In the genomic region with DNA sequence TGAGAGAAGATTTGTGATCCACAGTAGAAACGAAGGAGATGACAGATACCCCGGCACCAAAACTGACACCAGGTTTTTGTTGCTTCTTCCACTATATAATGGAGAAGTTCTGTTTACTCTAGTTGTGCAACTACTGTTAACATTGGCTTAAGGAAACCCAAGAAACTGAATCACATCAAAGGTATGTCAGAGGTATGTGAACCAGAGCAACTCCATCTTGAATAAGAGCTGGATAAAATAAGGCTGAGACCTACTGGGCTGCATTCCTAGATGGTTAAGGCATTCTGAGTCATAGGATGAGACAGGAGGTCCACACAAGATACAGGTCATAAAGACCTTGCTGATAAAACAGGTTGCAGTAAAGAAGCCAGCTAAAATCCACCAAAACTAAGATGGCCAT, we compare ENCODE assay signal across 17 cellular contexts.
DNase-seq lines count a peak whose midpoint lies in the region; TF ChIP-seq lines count a peak whose summit lies in the region.
"Had no signal": no experiment of that assay in that cellular context is flagged by ENCODE, and none has a peak within 500 bp of the region (broad histone marks: within the 10 kb centered on the region; RNA-seq: fewer than 3 reads in every experiment).

No MANE protein-coding gene starts in this region.

- H4K20me1 ChIP-seq in OCI-LY7 (ENCODE audit: insufficient read depth, low read length), result no peaks in the 10 kb centered on the region

- in situ Hi-C loops in GM13976 (cut with MboI; ENCODE audit: low sequenced_read_pairs, unreplicated experiment), result no loop called here

- DNase-seq in AG08395 (ENCODE audit: low spot score) (peak; percentile 36), LHCN-M2 (ENCODE audit: low read depth) (peak; percentile 53), breast epithelium (ENCODE audit: low spot score in 2 of 2) (no peak), kidney epithelial cell (ENCODE audit: low read depth) (peak; percentile 48), OCI-LY7 (ENCODE audit: low spot score) (no peak), pons (ENCODE audit: low spot score) (no peak), GM13976 (ENCODE audit: low spot score) (no peak), GM20000 (ENCODE audit: low spot score) (no peak)
- DNase-seq: activated CD4-positive, alpha-beta T cell treated with anti-CD3 and anti-CD28 coated beads, Interleukin-2, amount 50 U/mL, for 1 hour; BE2C; body of pancreas; GDM1; NCI-H1436 treated with DMSO at 0.1 percent for 48 hours; NK-92 treated with Interleukin-12 subunit alpha and Interleukin-12 subunit beta, amount 100 ng/mL, for 24 hours; psoas muscle; stimulated activated CD4-positive, alpha-beta T cell treated with anti-CD3 and anti-CD28 coated beads, Interleukin-2, amount 100 ng/mL, for 24 hours; T-helper 1 cell had no signal

- no peaks in the 10 kb centered on the region for H3K79me2 ChIP-seq in OCI-LY7 (ENCODE audit: insufficient read depth, low read depth, low read length)

- POLR2A ChIA-PET in OCI-LY7 (lab: Charles Lee), result no interaction called here

- H2AFZ ChIP-seq in OCI-LY7 (ENCODE audit: low read length), result no peak overlapping the region

- intact Hi-C loops in breast epithelium (cut with DNase I; ENCODE audit: low total_unique reads) (no loop called here), OCI-LY7 (cut with micrococcal nuclease; ENCODE audit: unreplicated experiment) (no loop called here)

- H3K27me3 ChIP-seq in breast epithelium (no peaks in the 10 kb centered on the region), kidney epithelial cell (ENCODE audit: control insufficient read depth, insufficient read depth, low read length) (no peaks in the 10 kb centered on the region)
- H3K27me3 ChIP-seq: body of pancreas had no signal

- H3K4me3 ChIP-seq in breast epithelium (no peak overlapping the region), kidney epithelial cell (ENCODE audit: low read depth, low read length) (no peak overlapping the region), OCI-LY7 (ENCODE audit: low read depth, low read length, poor library complexity, severe bottlenecking) (no peak overlapping the region)
- H3K4me3 ChIP-seq: body of pancreas, psoas muscle had no signal

- TF ChIP-seq CTCF in breast epithelium (IDR thresholded peaks at IDR 0.05) (no peak), kidney epithelial cell (IDR thresholded peaks at IDR 0.05; ENCODE audit: insufficient read depth, low read length, poor library complexity, severe bottlenecking) (no peak), OCI-LY7 (conservative IDR thresholded peaks at IDR 0.05; ENCODE audit: low read length) (no peak), GM13976 (IDR thresholded peaks at IDR 0.05; ENCODE audit: borderline replicate concordance, control extremely low read depth, extremely low read depth, insufficient read depth, missing control alignments) (no peak), GM20000 (IDR thresholded peaks at IDR 0.05; ENCODE audit: extremely low read depth, missing control alignments) (no peak)

- no peaks in the 10 kb centered on the region for H3K36me3 ChIP-seq in breast epithelium
- no peaks in the 10 kb centered on the region for H3K36me3 ChIP-seq in kidney epithelial cell (ENCODE audit: control insufficient read depth, insufficient read depth, low read length)
- H3K36me3 ChIP-seq in OCI-LY7 (ENCODE audit: insufficient read depth, low read length), result no peaks in the 10 kb centered on the region
- H3K36me3 ChIP-seq: BE2C had no signal

- H3K4me2 ChIP-seq in OCI-LY7 (ENCODE audit: low read length), result no peak overlapping the region

- H3K27ac ChIP-seq in breast epithelium (peak overlapping the region; percentile 80 to 89), OCI-LY7 (ENCODE audit: low read depth, low read length, poor library complexity, severe bottlenecking) (no peak overlapping the region)
- H3K27ac ChIP-seq: body of pancreas, psoas muscle had no signal

- H3K4me1 ChIP-seq in breast epithelium (peaks cover 0 to 7% of the 10 kb centered on the region in 2 donors), OCI-LY7 (ENCODE audit: insufficient read depth, low read length, poor library complexity, severe bottlenecking) (no peaks in the 10 kb centered on the region)
- H3K4me1 ChIP-seq: BE2C, body of pancreas, psoas muscle had no signal

- BruUV-seq in OCI-LY7 (replicated peaks; lab: Mats Ljungman, UMichigan), result no TSS peak

- TF ChIP-seq POLR2A in breast epithelium (IDR thresholded peaks at IDR 0.05), result no peak

- H3K9me3 ChIP-seq in breast epithelium, result no peaks in the 10 kb centered on the region
- no peaks in the 10 kb centered on the region for H3K9me3 ChIP-seq in OCI-LY7 (ENCODE audit: low read length)
- H3K9me3 ChIP-seq: BE2C, body of pancreas, psoas muscle had no signal

- CTCF ChIA-PET in OCI-LY7 (lab: Charles Lee; ENCODE audit: unreplicated experiment), result no interaction called here

- no peaks in the 10 kb centered on the region for H3K9me2 ChIP-seq in OCI-LY7 (ENCODE audit: insufficient read depth, low read length)

Comparison
In these comparisons a context has a peak if more than half of its experiments do, and no peak if none do; other contexts are left out.
1. DNase-seq: peak in AG08395 (single experiment), LHCN-M2 (single experiment) and kidney epithelial cell (single experiment); none in breast epithelium (0 of 2), OCI-LY7 (single experiment), pons (single experiment), GM13976 (single experiment) and GM20000 (single experiment).